Comparison of ENCODE assay signal across 8 cellular contexts in the genomic region with DNA sequence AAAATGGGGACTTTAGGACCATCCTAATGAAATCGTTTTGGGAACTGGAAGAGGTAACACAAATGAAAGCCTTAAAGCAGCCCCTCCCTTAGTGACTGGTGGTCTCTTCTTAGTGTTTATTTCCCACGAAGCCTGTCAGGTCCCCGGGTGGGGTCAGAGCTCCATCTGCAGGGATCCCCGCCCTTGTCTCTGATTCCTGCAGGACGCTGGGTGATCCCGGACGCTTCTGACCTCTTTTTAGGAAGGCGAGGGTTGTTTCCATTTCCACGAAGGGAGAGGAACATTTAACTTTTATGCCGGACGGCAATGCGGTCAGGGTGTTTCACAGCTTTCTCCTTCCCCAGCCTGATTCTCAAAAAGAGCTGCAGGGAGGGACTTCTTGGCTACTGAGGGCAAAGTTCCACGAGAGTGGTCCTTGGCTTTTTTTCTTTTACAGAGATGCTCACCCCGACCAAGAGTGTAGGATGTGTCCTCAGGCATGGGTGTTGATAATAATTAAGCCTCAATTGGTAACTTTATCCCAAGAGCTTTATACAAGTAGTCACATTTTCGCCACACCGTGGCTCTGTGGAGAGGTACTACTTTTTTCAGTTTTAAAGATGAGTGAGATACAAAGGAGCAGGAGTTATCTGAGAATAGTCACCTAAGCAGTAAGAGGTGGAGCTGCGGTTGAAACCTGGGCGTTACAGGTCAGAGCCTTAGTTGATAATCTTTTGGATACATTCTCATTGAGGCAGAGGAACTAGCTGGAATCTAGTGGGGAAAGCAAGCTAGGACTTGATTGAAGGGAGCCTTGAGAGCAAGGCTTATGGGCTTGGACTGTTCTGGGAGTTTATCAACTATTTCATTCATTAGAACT. TPM values are rescaled to one million over a fixed set of nuclear protein-coding genes. Genes with fewer than 3 reads are reported as not detected.
A peak's percentile ranks its signal among the peaks of the same experiment; 100 is the strongest.
DNase-seq lines count a peak whose midpoint lies in the region; ATAC-seq and TF ChIP-seq lines count a peak whose summit lies in the region.

No MANE protein-coding gene starts in this region.

- H3K4me1 ChIP-seq in upper lobe of left lung: peaks cover 4 to 17% (median 13%) of the 10 kb centered on the region in 4 donors

- peak overlapping the region; percentile 53 to 83 (median 72) for H3K4me3 ChIP-seq in upper lobe of left lung

- H3K27me3 ChIP-seq in upper lobe of left lung: no peaks in the 10 kb centered on the region

- in situ Hi-C loops in Caki2 (cut with HindIII; ENCODE audit: low pct_unique_long_range_greater_than_20kb, low sequenced_read_pairs): no loop called here

- H3K4me1 Mint-ChIP-seq in chondrocyte (ENCODE audit: low read depth): peaks cover 23% of the 10 kb centered on the region
- peaks cover 20% of the 10 kb centered on the region for H3K4me1 Mint-ChIP-seq in memory B cell

- DNase-seq in Caki2 (ENCODE audit: low read depth) (peak; percentile 27), chondrocyte (ENCODE audit: low spot score) (no peak), memory B cell (ENCODE audit: low spot score in 2 of 2) (no peak), upper lobe of left lung (no peak), midbrain (lab: John Stamatoyannopoulos, UW) (no peak), SW480 (ENCODE audit: low spot score) (no peak)
- DNase-seq in activated CD4-positive, alpha-beta T cell treated with anti-CD3 and anti-CD28 coated beads for 48 hours: no peak

- TF ChIP-seq CTCF in LNCAP (IDR thresholded peaks at IDR 0.05) (peak; percentile 13; the same call in 1 of the 2 replicates), chondrocyte (IDR thresholded peaks at IDR 0.05) (peak; percentile 22), upper lobe of left lung (IDR thresholded peaks at IDR 0.05) (no peak)

- no peak for TF ChIP-seq POLR2A in upper lobe of left lung (IDR thresholded peaks at IDR 0.05)

- 21 to 24% methylated on average over 16 to 18 of the region's 18 CpGs for WGBS in upper lobe of left lung, 2 donors

- peaks cover 0 to 15% (median 5%) of the 10 kb centered on the region in 4 donors for H3K9me3 ChIP-seq in upper lobe of left lung

- H3K27ac Mint-ChIP-seq in chondrocyte (ENCODE audit: unreplicated experiment): peak overlapping the region; percentile 86
- H3K27ac Mint-ChIP-seq in memory B cell: peak overlapping the region; percentile 75

- no peak for TF ChIP-seq EP300 in upper lobe of left lung (IDR thresholded peaks at IDR 0.05)

- ATAC-seq in memory B cell (ENCODE audit: low read depth) (no peak), upper lobe of left lung (ENCODE audit: low FRiP score in 2 of 2) (peak in 1 of 2 donors; percentile 34)

- H3K4me3 Mint-ChIP-seq in chondrocyte (ENCODE audit: unreplicated experiment) (peak overlapping the region; percentile 93), memory B cell (peak overlapping the region; percentile 94)

- peaks cover 0 to 1% (median 0%) of the 10 kb centered on the region in 4 donors for H3K36me3 ChIP-seq in upper lobe of left lung

- H3K27me3 Mint-ChIP-seq in chondrocyte (ENCODE audit: low read depth) (no peaks in the 10 kb centered on the region), memory B cell (peaks cover 3% of the 10 kb centered on the region)

- H3K36me3 Mint-ChIP-seq in chondrocyte (ENCODE audit: low read depth): peaks cover 17% of the 10 kb centered on the region
- H3K36me3 Mint-ChIP-seq in memory B cell: peaks cover 17% of the 10 kb centered on the region

- H3K27ac ChIP-seq in upper lobe of left lung: peak overlapping the region in 1 of 4 donors; percentile 71

- H3K9me3 Mint-ChIP-seq in chondrocyte (ENCODE audit: low read depth) (peaks cover 29% of the 10 kb centered on the region), memory B cell (peaks cover 12% of the 10 kb centered on the region)

RNA-seq across cellular contexts. Expression of gene ZNF284, which starts 0.8 kb away (rescaled TPM):
- total RNA-seq in Caki2 (2014; rRNA removed; shearing (Covaris generic); ENCODE audit: low replicate concordance): 0.58 and 1.4 TPM in 2 replicates
- total RNA-seq in chondrocyte (3.2 to 4.3 TPM (median 4.1 TPM) in 3 replicates), upper lobe of left lung (1 to 10 TPM; 1.0 to 4.8 (median 1.8) TPM)

RNA-seq across cellular contexts. Expression of gene ZNF223, which starts 20.9 kb away (rescaled TPM):
- total RNA-seq in Caki2 (2014; rRNA removed; shearing (Covaris generic); ENCODE audit: low replicate concordance): 3.2 and 17.8 TPM in 2 replicates
- total RNA-seq in chondrocyte: 2.5 to 6.5 TPM (median 5.2 TPM) in 3 replicates
- total RNA-seq in upper lobe of left lung: 10 to 100 TPM in 1 of 6 donors, 1 to 10 TPM in 5; 4.7 to 11.8 (median 6.3) TPM

RNA-seq across cellular contexts. Expression of gene ZNF224, which starts 21.4 kb away (rescaled TPM):
- 7.0 and 10.6 TPM in 2 replicates for total RNA-seq in Caki2 (2014; rRNA removed; shearing (Covaris generic); ENCODE audit: low replicate concordance)
- 18.1 to 22.7 TPM (median 20.2 TPM) in 3 replicates for total RNA-seq in chondrocyte
- 100 to 1,000 TPM in 1 of 6 donors, 10 to 100 TPM in 5; 19.8 to 108 (median 29.1) TPM for total RNA-seq in upper lobe of left lung

RNA-seq across cellular contexts. Expression of gene ZNF225, which starts 40.4 kb away (rescaled TPM):
- total RNA-seq in Caki2 (2014; rRNA removed; shearing (Covaris generic); ENCODE audit: low replicate concordance): 2.2 and 4.5 TPM in 2 replicates
- total RNA-seq in chondrocyte (5.2 to 8.1 TPM (median 5.5 TPM) in 3 replicates), upper lobe of left lung (10 to 100 TPM in 1 of 6 donors, 1 to 10 TPM in 5; 1.6 to 11.5 (median 4.5) TPM)

RNA-seq across cellular contexts. Expression of gene ZNF222, which starts 47.6 kb away (rescaled TPM):
- 8.2 and 9.8 TPM in 2 replicates for total RNA-seq in Caki2 (2014; rRNA removed; shearing (Covaris generic); ENCODE audit: low replicate concordance)
- total RNA-seq in chondrocyte (5.8 to 8.5 TPM (median 6.3 TPM) in 3 replicates), upper lobe of left lung (10 to 100 TPM in 1 of 6 donors, 1 to 10 TPM in 4, not detected in 1; 2.5 to 13.6 (median 4.0) TPM)

Comparison
In these comparisons a context has a peak if more than half of its experiments do, and no peak if none do; other contexts are left out.
1. CTCF ChIP-seq: peak in LNCAP (single experiment) and chondrocyte (single experiment); none in upper lobe of left lung (0 of 6).